ENCODE assay signal across 1 cellular context in the genomic region with DNA sequence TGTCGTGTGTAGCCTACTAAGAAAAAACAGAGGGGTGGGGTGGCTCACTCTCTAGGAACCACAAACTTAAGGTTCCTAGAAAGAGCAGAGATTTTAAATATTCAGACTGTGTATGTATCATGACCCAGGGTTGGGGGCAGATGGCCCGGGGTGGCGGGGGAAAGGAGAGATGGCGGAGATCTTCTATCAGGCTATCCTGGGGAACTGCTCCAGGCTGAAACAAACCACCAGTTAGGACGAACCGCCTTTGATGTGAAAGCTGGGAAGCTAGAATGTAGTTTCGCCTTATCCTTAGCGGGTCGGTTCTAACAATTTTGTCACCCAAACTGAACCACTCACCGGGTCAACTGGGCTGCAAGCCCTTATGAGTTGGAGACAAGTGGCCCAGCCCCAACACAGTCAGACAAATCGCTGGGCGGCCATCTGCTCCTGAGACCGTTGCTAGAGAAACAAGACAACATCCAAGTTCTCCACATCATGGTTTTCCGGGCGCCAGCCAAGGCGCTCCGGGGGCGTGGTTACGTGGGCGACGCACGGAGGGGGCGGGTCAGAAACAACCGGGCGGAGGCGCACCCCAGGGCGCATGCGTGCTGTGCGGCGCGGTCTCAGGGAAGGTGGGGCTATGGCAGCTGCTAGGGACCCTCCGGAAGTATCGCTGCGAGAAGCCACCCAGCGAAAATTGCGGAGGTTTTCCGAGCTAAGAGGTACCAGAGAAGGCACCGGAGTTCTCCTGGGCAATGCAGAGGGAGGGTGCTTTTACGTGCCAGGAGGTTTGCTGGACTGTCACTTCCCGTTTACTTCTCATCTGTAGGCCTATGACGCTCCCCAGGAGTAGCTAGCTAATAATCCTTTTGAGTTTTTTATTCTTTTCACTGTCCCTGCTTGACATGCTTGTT.
TF ChIP-seq lines count a peak whose summit lies in the region.

A gene (plus strand): TSS at position 586 of the 896 bp plus-strand sequence. CDS start 37 bp downstream, at position 623.
A gene with protein sequence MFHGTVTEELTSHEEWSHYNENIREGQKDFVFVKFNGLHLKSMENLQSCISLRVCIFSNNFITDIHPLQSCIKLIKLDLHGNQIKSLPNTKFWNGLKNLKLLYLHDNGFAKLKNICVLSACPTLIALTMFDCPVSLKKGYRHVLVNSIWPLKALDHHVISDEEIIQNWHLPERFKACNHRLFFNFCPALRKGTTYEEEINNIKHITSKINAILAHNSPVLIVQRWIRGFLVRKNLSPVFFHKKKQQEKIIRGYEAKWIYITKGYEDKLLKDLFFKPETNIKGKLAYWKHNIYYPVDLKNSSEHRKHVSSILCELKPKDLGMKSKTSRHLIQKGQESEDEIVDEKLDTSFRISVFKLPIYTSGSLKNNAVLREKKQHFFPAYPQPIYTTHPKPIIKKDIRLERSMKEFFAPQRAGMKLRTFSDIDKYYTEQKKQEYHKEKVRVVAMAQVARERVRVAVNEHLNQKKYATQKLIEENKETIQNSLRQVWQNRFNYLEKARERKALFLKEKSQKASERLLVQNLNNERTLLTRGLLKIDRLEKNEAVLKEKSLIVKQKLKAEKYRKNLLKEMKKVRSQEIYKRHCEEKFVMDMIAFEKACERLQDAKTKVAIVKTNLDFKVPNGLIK (minus strand): TSS at position 520 of the 896 bp plus-strand sequence. CDS start 14,492 bp downstream, outside the sequence.

TF ChIP-seq in HepG2, 621 proteins besides CTCF, POLR2A, EP300 and RAD21 (continued from another document and continues in another):
- TF ChIP-seq, protein P1, sequence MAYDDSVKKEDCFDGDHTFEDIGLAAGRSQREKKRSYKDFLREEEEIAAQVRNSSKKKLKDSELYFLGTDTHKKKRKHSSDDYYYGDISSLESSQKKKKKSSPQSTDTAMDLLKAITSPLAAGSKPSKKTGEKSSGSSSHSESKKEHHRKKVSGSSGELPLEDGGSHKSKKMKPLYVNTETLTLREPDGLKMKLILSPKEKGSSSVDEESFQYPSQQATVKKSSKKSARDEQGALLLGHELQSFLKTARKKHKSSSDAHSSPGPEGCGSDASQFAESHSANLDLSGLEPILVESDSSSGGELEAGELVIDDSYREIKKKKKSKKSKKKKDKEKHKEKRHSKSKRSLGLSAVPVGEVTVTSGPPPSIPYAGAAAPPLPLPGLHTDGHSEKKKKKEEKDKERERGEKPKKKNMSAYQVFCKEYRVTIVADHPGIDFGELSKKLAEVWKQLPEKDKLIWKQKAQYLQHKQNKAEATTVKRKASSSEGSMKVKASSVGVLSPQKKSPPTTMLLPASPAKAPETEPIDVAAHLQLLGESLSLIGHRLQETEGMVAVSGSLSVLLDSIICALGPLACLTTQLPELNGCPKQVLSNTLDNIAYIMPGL (CRISPR knock-in tag; IDR thresholded peaks at IDR 0.05; ENCODE audit: borderline replicate concordance in 1 of 2, low read depth in 1 of 2), result no peak
- no peak for TF ChIP-seq CBFB (CRISPR knock-in tag; IDR thresholded peaks at IDR 0.05)
- TF ChIP-seq, protein P2, sequence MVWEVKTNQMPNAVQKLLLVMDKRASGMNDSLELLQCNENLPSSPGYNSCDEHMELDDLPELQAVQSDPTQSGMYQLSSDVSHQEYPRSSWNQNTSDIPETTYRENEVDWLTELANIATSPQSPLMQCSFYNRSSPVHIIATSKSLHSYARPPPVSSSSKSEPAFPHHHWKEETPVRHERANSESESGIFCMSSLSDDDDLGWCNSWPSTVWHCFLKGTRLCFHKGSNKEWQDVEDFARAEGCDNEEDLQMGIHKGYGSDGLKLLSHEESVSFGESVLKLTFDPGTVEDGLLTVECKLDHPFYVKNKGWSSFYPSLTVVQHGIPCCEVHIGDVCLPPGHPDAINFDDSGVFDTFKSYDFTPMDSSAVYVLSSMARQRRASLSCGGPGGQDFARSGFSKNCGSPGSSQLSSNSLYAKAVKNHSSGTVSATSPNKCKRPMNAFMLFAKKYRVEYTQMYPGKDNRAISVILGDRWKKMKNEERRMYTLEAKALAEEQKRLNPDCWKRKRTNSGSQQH (CRISPR knock-in tag; IDR thresholded peaks at IDR 0.05; ENCODE audit: low read depth), result no peak; the same call in 1 of the 2 replicates
- peak; percentile 87 for TF ChIP-seq GABPB1 (CRISPR knock-in tag; IDR thresholded peaks at IDR 0.05)
- no peak for TF ChIP-seq GFI1 (CRISPR knock-in tag; IDR thresholded peaks at IDR 0.05; ENCODE audit: borderline replicate concordance)
- TF ChIP-seq, protein P3, sequence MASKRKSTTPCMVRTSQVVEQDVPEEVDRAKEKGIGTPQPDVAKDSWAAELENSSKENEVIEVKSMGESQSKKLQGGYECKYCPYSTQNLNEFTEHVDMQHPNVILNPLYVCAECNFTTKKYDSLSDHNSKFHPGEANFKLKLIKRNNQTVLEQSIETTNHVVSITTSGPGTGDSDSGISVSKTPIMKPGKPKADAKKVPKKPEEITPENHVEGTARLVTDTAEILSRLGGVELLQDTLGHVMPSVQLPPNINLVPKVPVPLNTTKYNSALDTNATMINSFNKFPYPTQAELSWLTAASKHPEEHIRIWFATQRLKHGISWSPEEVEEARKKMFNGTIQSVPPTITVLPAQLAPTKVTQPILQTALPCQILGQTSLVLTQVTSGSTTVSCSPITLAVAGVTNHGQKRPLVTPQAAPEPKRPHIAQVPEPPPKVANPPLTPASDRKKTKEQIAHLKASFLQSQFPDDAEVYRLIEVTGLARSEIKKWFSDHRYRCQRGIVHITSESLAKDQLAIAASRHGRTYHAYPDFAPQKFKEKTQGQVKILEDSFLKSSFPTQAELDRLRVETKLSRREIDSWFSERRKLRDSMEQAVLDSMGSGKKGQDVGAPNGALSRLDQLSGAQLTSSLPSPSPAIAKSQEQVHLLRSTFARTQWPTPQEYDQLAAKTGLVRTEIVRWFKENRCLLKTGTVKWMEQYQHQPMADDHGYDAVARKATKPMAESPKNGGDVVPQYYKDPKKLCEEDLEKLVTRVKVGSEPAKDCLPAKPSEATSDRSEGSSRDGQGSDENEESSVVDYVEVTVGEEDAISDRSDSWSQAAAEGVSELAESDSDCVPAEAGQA (IDR thresholded peaks at IDR 0.05; ENCODE audit: low read depth), result no peak
- TF ChIP-seq, protein P3 (CRISPR knock-in tag; IDR thresholded peaks at IDR 0.05; ENCODE audit: borderline replicate concordance), result no peak
- TF ChIP-seq ZNF550 (CRISPR knock-in tag; IDR thresholded peaks at IDR 0.05; ENCODE audit: borderline replicate concordance), result no peak
- TF ChIP-seq ARNTL (CRISPR knock-in tag; IDR thresholded peaks at IDR 0.05), result no peak
- no peak; the same call in 1 of the 2 replicates for TF ChIP-seq KDM5A (IDR thresholded peaks at IDR 0.05; ENCODE audit: borderline replicate concordance, low read length)
- TF ChIP-seq, protein P4, sequence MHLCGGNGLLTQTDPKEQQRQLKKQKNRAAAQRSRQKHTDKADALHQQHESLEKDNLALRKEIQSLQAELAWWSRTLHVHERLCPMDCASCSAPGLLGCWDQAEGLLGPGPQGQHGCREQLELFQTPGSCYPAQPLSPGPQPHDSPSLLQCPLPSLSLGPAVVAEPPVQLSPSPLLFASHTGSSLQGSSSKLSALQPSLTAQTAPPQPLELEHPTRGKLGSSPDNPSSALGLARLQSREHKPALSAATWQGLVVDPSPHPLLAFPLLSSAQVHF (CRISPR knock-in tag; IDR thresholded peaks at IDR 0.05), result no peak
- TF ChIP-seq, protein P5, sequence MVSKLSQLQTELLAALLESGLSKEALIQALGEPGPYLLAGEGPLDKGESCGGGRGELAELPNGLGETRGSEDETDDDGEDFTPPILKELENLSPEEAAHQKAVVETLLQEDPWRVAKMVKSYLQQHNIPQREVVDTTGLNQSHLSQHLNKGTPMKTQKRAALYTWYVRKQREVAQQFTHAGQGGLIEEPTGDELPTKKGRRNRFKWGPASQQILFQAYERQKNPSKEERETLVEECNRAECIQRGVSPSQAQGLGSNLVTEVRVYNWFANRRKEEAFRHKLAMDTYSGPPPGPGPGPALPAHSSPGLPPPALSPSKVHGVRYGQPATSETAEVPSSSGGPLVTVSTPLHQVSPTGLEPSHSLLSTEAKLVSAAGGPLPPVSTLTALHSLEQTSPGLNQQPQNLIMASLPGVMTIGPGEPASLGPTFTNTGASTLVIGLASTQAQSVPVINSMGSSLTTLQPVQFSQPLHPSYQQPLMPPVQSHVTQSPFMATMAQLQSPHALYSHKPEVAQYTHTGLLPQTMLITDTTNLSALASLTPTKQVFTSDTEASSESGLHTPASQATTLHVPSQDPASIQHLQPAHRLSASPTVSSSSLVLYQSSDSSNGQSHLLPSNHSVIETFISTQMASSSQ (IDR thresholded peaks at IDR 0.05; ENCODE audit: low read depth), result no peak
- TF ChIP-seq, protein P5 (CRISPR knock-in tag; IDR thresholded peaks at IDR 0.05; ENCODE audit: borderline replicate concordance), result peak; percentile 24; the same call in 1 of the 2 replicates
- no peak for TF ChIP-seq NFYC (CRISPR knock-in tag; IDR thresholded peaks at IDR 0.05)
- no peak for TF ChIP-seq PPARG (CRISPR knock-in tag; conservative IDR thresholded peaks at IDR 0.05)
- TF ChIP-seq, protein P6, sequence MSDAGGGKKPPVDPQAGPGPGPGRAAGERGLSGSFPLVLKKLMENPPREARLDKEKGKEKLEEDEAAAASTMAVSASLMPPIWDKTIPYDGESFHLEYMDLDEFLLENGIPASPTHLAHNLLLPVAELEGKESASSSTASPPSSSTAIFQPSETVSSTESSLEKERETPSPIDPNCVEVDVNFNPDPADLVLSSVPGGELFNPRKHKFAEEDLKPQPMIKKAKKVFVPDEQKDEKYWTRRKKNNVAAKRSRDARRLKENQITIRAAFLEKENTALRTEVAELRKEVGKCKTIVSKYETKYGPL (CRISPR knock-in tag; IDR thresholded peaks at IDR 0.05), result no peak
- TF ChIP-seq NR1H2 (CRISPR knock-in tag; IDR thresholded peaks at IDR 0.05; ENCODE audit: borderline replicate concordance, low read depth), result no peak
- peak; percentile 71; the same call in 1 of the 2 replicates for TF ChIP-seq ERF (CRISPR knock-in tag; IDR thresholded peaks at IDR 0.05)
- TF ChIP-seq ZNF619 (CRISPR knock-in tag; IDR thresholded peaks at IDR 0.05), result no peak
- TF ChIP-seq PAF1 (CRISPR knock-in tag; IDR thresholded peaks at IDR 0.05), result no peak
- no peak for TF ChIP-seq ZNF720 (CRISPR knock-in tag; IDR thresholded peaks at IDR 0.05)
- no peak for TF ChIP-seq ZNF274 (CRISPR knock-in tag; IDR thresholded peaks at IDR 0.05)
- TF ChIP-seq ARNT (IDR thresholded peaks at IDR 0.05), result no peak
- TF ChIP-seq MBD4 (IDR thresholded peaks at IDR 0.05; ENCODE audit: borderline replicate concordance, low read length), result no peak
- peak; percentile 77 for TF ChIP-seq ELF1 (CRISPR knock-in tag; IDR thresholded peaks at IDR 0.05)
- TF ChIP-seq KDM2A (CRISPR knock-in tag; IDR thresholded peaks at IDR 0.05; ENCODE audit: borderline replicate concordance, low read depth), result peak; percentile 52; the same call in 1 of the 2 replicates
- no peak for TF ChIP-seq FOSL1 (CRISPR knock-in tag; IDR thresholded peaks at IDR 0.05; ENCODE audit: borderline replicate concordance)
- TF ChIP-seq ZNF670 (CRISPR knock-in tag; IDR thresholded peaks at IDR 0.05; ENCODE audit: borderline replicate concordance), result 0 out of 2 replicates have a peak, but pooled peaks have one; percentile 78
- no peak for TF ChIP-seq ZNF333 (CRISPR knock-in tag; IDR thresholded peaks at IDR 0.05; ENCODE audit: borderline replicate concordance)
- TF ChIP-seq HES4 (CRISPR knock-in tag; IDR thresholded peaks at IDR 0.05; ENCODE audit: borderline replicate concordance), result peak; percentile 29; the same call in 1 of the 2 replicates
- no peak for TF ChIP-seq XBP1 (CRISPR knock-in tag; IDR thresholded peaks at IDR 0.05)
- peak; percentile 59; the same call in 1 of the 2 replicates for TF ChIP-seq MXD4 (CRISPR knock-in tag; IDR thresholded peaks at IDR 0.05)
- TF ChIP-seq, protein P7, sequence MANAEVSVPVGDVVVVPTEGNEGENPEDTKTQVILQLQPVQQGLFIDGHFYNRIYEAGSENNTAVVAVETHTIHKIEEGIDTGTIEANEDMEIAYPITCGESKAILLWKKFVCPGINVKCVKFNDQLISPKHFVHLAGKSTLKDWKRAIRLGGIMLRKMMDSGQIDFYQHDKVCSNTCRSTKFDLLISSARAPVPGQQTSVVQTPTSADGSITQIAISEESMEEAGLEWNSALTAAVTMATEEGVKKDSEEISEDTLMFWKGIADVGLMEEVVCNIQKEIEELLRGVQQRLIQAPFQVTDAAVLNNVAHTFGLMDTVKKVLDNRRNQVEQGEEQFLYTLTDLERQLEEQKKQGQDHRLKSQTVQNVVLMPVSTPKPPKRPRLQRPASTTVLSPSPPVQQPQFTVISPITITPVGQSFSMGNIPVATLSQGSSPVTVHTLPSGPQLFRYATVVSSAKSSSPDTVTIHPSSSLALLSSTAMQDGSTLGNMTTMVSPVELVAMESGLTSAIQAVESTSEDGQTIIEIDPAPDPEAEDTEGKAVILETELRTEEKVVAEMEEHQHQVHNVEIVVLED (CRISPR knock-in tag; IDR thresholded peaks at IDR 0.05; ENCODE audit: borderline replicate concordance), result peak; percentile 94
- TF ChIP-seq, protein P8, sequence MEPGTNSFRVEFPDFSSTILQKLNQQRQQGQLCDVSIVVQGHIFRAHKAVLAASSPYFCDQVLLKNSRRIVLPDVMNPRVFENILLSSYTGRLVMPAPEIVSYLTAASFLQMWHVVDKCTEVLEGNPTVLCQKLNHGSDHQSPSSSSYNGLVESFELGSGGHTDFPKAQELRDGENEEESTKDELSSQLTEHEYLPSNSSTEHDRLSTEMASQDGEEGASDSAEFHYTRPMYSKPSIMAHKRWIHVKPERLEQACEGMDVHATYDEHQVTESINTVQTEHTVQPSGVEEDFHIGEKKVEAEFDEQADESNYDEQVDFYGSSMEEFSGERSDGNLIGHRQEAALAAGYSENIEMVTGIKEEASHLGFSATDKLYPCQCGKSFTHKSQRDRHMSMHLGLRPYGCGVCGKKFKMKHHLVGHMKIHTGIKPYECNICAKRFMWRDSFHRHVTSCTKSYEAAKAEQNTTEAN (CRISPR knock-in tag; conservative IDR thresholded peaks at IDR 0.05), result no peak
